Comparison of ENCODE assay signal across 25 cellular contexts in the genomic region with DNA sequence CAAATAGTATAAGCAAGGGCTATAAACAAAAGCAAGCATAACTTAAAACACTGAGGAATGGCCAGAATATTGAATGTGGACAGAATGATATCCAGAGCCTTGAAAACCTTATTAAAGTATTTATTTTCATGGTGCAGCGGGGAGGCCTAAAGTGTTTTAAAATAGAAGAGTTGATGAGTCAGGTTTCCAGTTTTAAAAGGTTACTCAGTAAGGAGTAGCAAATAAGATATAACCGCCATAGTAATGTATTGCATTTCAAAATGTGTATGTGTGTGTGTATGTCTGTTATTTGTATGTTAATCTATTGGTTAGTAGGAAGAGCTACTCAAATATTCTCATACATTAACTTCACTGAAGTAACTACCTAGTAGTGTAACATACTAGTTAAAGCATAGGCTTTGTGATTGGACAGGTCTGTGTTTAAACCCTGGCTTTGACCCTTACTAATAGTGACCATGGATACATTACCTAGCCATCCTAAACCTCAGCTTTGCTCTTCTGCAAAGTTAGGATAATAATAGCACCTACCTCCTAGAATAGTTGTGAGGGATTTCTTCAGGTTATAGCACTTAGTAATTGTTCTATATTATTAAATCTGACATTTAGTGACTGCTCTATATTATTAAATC.
"Had no signal": no experiment of that assay in that cellular context is flagged by ENCODE, and none has a peak within 500 bp of the region (broad histone marks: within the 10 kb centered on the region; RNA-seq: fewer than 3 reads in every experiment).

No MANE protein-coding gene starts in this region.

- H3K4me3 ChIP-seq: coronary artery, esophagus muscularis mucosa, gastroesophageal sphincter, lower lobe of right lung, mucosa of descending colon, thyroid gland, upper lobe of right lung had no signal

- H3K4me1 ChIP-seq: esophagus muscularis mucosa, gastroesophageal sphincter, lower lobe of right lung, thyroid gland, upper lobe of right lung had no signal

- H3K27me3 ChIP-seq: brain microvascular endothelial cell, esophagus muscularis mucosa, gastroesophageal sphincter, thyroid gland, upper lobe of right lung had no signal

- ATAC-seq: activated CD8-positive, alpha-beta memory T cell treated with anti-CD3 and anti-CD28 coated beads, Interleukin-2, amount 10 ng/mL, durations not matched to agents 7 days and 5 days; activated CD8-positive, alpha-beta T cell treated with anti-CD3 and anti-CD28 coated beads for 36 hours; gastroesophageal sphincter; left colon; lower lobe of right lung; mucosa of descending colon; naive thymus-derived CD8-positive, alpha-beta T cell; T-cell; upper lobe of right lung had no signal

- H3K9me3 ChIP-seq: esophagus muscularis mucosa, gastroesophageal sphincter, lower lobe of right lung, mucosa of descending colon, thyroid gland, upper lobe of right lung had no signal

- H3K27ac ChIP-seq: brain microvascular endothelial cell, coronary artery, esophagus muscularis mucosa, gastroesophageal sphincter, lower lobe of right lung, thyroid gland, upper lobe of right lung, VCaP had no signal

- DNase-seq: activated CD4-positive, alpha-beta T cell treated with anti-CD3 and anti-CD28 coated beads, Interleukin-2, amount 10 ng/mL, durations not matched to agents 7 days and 5 days; activated CD4-positive, CD25-positive, alpha-beta regulatory T cell treated with anti-CD3 and anti-CD28 coated beads, Interleukin-2, amount 50 U/mL, for 72 hours; activated CD8-positive, alpha-beta memory T cell treated with anti-CD3 and anti-CD28 coated beads, Interleukin-2, amount 10 ng/mL, durations not matched to agents 7 days and 5 days; activated CD8-positive, alpha-beta T cell treated with anti-CD3 and anti-CD28 coated beads for 36 hours; activated effector memory CD4-positive, alpha-beta T cell treated with anti-CD3 and anti-CD28 coated beads, Interleukin-2, amount 50 U/mL, for 16 hours; activated naive CD4-positive, alpha-beta T cell treated with anti-CD3 and anti-CD28 coated beads, Interleukin-2, amount 10 ng/mL, durations not matched to agents 7 days and 5 days; activated T-cell treated with anti-CD3 and anti-CD28 coated beads for 4 hours; aorta; brain microvascular endothelial cell; head of caudate nucleus; islet precursor cell; left colon; lower lobe of right lung; mesendoderm; mucosa of descending colon; naive thymus-derived CD8-positive, alpha-beta T cell; stimulated activated CD4-positive, alpha-beta T cell treated with anti-CD3 and anti-CD28 coated beads, Interleukin-4, amount 100 ng/mL, for 4 hours; substantia nigra; T-cell; thyroid gland; upper lobe of right lung had no signal
